Comparison of ENCODE assay signal across 17 cellular contexts in the genomic region with DNA sequence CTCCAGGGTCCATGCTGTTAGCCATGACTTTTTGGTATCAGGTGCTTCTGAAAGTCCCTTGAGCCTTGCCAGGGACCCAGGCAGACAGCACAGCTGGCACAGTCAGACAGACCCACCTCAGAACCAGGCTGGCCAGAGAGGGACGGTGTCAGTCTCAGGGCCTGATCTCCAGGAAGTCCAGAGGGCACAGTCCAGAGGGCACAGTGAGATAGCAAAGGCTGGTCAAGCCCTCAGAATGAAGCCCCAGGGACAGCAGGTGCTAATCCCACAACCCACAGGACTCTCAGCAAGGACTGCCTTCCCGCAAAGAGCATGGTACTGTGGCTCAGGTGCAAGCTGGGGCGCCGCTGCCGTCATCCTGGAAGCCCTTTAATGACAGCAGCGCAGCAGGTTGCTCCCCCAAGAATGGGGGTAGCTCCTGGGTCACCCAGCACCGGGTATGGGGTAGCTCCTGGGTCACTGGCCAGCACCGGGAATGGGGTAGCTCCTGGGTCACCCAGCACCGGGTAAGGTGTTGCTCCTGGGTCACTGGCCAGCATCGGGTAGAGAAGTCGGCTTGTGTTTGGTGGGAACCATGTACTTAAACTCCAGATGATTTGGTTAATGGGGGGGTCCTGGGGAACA.
DNase-seq lines count a peak whose midpoint lies in the region; ATAC-seq and TF ChIP-seq lines count a peak whose summit lies in the region.
"Had no signal": no experiment of that assay in that cellular context is flagged by ENCODE, and none has a peak within 500 bp of the region (broad histone marks: within the 10 kb centered on the region; RNA-seq: fewer than 3 reads in every experiment).

No MANE protein-coding gene starts in this region.

- H3K4me1 ChIP-seq in right atrium auricular region (no peaks in the 10 kb centered on the region), spleen (peaks cover 0 to 28% (median 12%) of the 10 kb centered on the region in 6 donors)
- H3K4me1 ChIP-seq: Peyer's patch had no signal

- TF ChIP-seq POLR2A in spleen (IDR thresholded peaks at IDR 0.05), result no peak

- H3K9me3 ChIP-seq in right atrium auricular region (no peaks in the 10 kb centered on the region), spleen (no peaks in the 10 kb centered on the region)
- H3K9me3 ChIP-seq: Peyer's patch had no signal

- peak; percentile 6 for ATAC-seq in left ventricle myocardium superior

- DNase-seq in left ventricle myocardium superior (no peak), right atrium auricular region (ENCODE audit: low spot score) (no peak), chondrocyte (ENCODE audit: low spot score) (peak; percentile 84), spleen (peak; percentile 62), C1 segment of cervical spinal cord (lab: John Stamatoyannopoulos, UW) (no peak), NCI-H524 (lab: John Stamatoyannopoulos, UW) (no peak)
- no peak for DNase-seq in activated CD4-positive, alpha-beta T cell treated with anti-CD3 and anti-CD28 coated beads, Interleukin-2, amount 50 U/mL, for 1 hour
- DNase-seq: IMR-90; NCI-H1048; NCI-H1436; NCI-H1930; NCI-H446; NK-92 treated with Interleukin-12 subunit alpha and Interleukin-12 subunit beta, amount 100 ng/mL, for 24 hours; Peyer's patch; SHP77 had no signal

- intact Hi-C loops in left ventricle myocardium superior (cut with micrococcal nuclease), result no loop called here
- intact Hi-C loops in spleen (cut with DNase I; ENCODE audit: low total_unique reads), result no loop called here

- H3K27me3 Mint-ChIP-seq in chondrocyte (ENCODE audit: low read depth) (peaks cover 19% of the 10 kb centered on the region), nephron (ENCODE audit: low read depth) (peaks cover 12% of the 10 kb centered on the region)

- H3K36me3 ChIP-seq in right atrium auricular region, result no peaks in the 10 kb centered on the region
- no peaks in the 10 kb centered on the region for H3K36me3 ChIP-seq in spleen
- H3K36me3 ChIP-seq: Peyer's patch had no signal

- TF ChIP-seq CTCF in right atrium auricular region (IDR thresholded peaks at IDR 0.05) (no peak), chondrocyte (IDR thresholded peaks at IDR 0.05) (no peak), nephron (IDR thresholded peaks at IDR 0.05; ENCODE audit: unreplicated experiment in 3 of 3) (no peak), spleen (IDR thresholded peaks at IDR 0.05 in 8 of 11, conservative IDR thresholded peaks at IDR 0.05 in 3 of 11) (no peak)

- no peak overlapping the region for H3K27ac ChIP-seq in right atrium auricular region
- H3K27ac ChIP-seq in spleen, result no peak overlapping the region
- H3K27ac ChIP-seq: Peyer's patch, SK-N-MC had no signal

- no peak overlapping the region for H3K27ac Mint-ChIP-seq in chondrocyte (ENCODE audit: unreplicated experiment)
- peak overlapping the region; percentile 10 to 58 (median 12) for H3K27ac Mint-ChIP-seq in nephron

- H3K36me3 Mint-ChIP-seq in chondrocyte (ENCODE audit: low read depth) (no peaks in the 10 kb centered on the region), nephron (ENCODE audit: low read depth) (no peaks in the 10 kb centered on the region)

- 87 to 95% (median 89%) methylated on average over 6 to 11 of the region's 11 CpGs for WGBS in spleen, 5 donors

- H3K4me3 ChIP-seq in right atrium auricular region (no peak overlapping the region), spleen (no peak overlapping the region)
- H3K4me3 ChIP-seq: Peyer's patch, SK-N-MC had no signal

- H3K27me3 ChIP-seq in right atrium auricular region, result no peaks in the 10 kb centered on the region
- H3K27me3 ChIP-seq in spleen (replicated peaks in 1 of 7), result no peaks in the 10 kb centered on the region
- H3K27me3 ChIP-seq: Peyer's patch had no signal

- H3K4me3 Mint-ChIP-seq in chondrocyte (ENCODE audit: unreplicated experiment) (no peak overlapping the region), nephron (no peak overlapping the region)

- H3K9me3 Mint-ChIP-seq in chondrocyte (ENCODE audit: low read depth), result no peaks in the 10 kb centered on the region
- H3K9me3 Mint-ChIP-seq in nephron, result no peaks in the 10 kb centered on the region

- H3K4me1 Mint-ChIP-seq in chondrocyte (ENCODE audit: low read depth), result no peaks in the 10 kb centered on the region
- peaks cover 79% of the 10 kb centered on the region for H3K4me1 Mint-ChIP-seq in nephron

Comparison
In these comparisons a context has a peak if more than half of its experiments do, and no peak if none do; other contexts are left out.
1. DNase-seq: peak in chondrocyte (single experiment) and spleen (single experiment); none in left ventricle myocardium superior (single experiment), right atrium auricular region (single experiment), activated CD4-positive, alpha-beta T cell treated with anti-CD3 and anti-CD28 coated beads, Interleukin-2, amount 50 U/mL, for 1 hour (single experiment), C1 segment of cervical spinal cord (0 of 14) and NCI-H524 (0 of 2).